In the genomic region with DNA sequence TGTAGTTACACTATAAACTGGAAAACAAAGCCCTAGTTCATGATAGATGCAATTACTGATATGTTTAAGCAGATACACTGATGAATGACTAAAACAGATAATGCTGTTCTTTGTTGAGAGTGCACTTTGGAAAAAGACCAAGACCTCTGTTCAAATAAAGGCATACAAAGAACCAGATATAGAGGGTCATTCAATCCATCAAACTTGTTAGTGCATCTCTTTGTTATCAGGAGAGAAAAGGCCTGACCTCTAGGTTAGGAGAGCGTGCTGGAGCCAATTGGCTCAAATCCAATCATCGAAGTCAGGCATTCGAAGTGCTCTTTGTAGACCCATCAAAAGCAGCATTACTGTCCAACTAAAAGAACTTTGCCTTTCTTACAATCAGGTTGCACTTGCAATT, we compare ENCODE assay signal across 29 cellular contexts.
DNase-seq lines count a peak whose midpoint lies in the region; ATAC-seq, FAIRE-seq and TF ChIP-seq lines count a peak whose summit lies in the region.
"Had no signal": no experiment of that assay in that cellular context is flagged by ENCODE, and none has a peak within 500 bp of the region (broad histone marks: within the 10 kb centered on the region; RNA-seq: fewer than 3 reads in every experiment).

No MANE protein-coding gene starts in this region.

- no peaks in the 10 kb centered on the region for H3K36me3 ChIP-seq in HepG2 (replicated peaks in 1 of 2; ENCODE audit: control insufficient read depth in 1 of 2, insufficient read depth in 2 of 2, low read length in 2 of 2)
- H3K36me3 ChIP-seq in right lobe of liver, result no peaks in the 10 kb centered on the region
- H3K36me3 ChIP-seq: adrenal gland, brain microvascular endothelial cell, spleen, uterus had no signal

- H3K9me3 ChIP-seq in HepG2 (ENCODE audit: low read length) (no peaks in the 10 kb centered on the region), right lobe of liver (no peaks in the 10 kb centered on the region)
- H3K9me3 ChIP-seq: adrenal gland, spleen, testis, uterus had no signal

- peak; percentile 75 for ATAC-seq in HepG2
- no peak for ATAC-seq in right lobe of liver
- ATAC-seq in activated T-helper 17 cell treated with anti-CD3 and anti-CD28 coated beads, Interleukin-2, amount 50 U/mL, for 72 hours (replicated peaks), result no peak
- ATAC-seq: left ventricle myocardium superior; naive thymus-derived CD8-positive, alpha-beta T cell; stimulated activated effector memory CD8-positive, alpha-beta T cell treated with anti-CD3 and anti-CD28 coated beads, Interleukin-12 subunit alpha, Interleukin-12 subunit beta, amount 100 ng/mL, for 72 hours had no signal

- intact Hi-C loops in HepG2 (cut with micrococcal nuclease; ENCODE audit: unreplicated experiment), result loop anchor here (2.0 kb wide), 1 partner anchor 843 kb away; the partner anchor contains the start of gene ZBTB11
- intact Hi-C loops in right lobe of liver (cut with DNase I), result no loop called here
- intact Hi-C loops in CD14-positive monocyte (cut with micrococcal nuclease), result no loop called here

- TF ChIP-seq POLR2A in HepG2 (IDR thresholded peaks at IDR 0.05; ENCODE audit: insufficient read depth in 1 of 2, low read depth in 2 of 2, low read length in 2 of 2), result no peak
- no peak for TF ChIP-seq POLR2A in right lobe of liver (IDR thresholded peaks at IDR 0.05)

- TF ChIP-seq CTCF in HepG2 (CRISPR knock-in tag; IDR thresholded peaks at IDR 0.05), result no peak
- TF ChIP-seq CTCF in right lobe of liver (IDR thresholded peaks at IDR 0.05), result no peak
- TF ChIP-seq CTCF in CD14-positive monocyte (IDR thresholded peaks at IDR 0.05), result no peak

- in situ Hi-C loops in HepG2 (cut with HindIII; ENCODE audit: extremely low pct_ligation_motif_present, low pct_unique_long_range_greater_than_20kb), result no loop called here

- H3K4me3 ChIP-seq in HepG2 (replicated peaks in 1 of 3; ENCODE audit: insufficient read depth in 1 of 3, low read depth in 2 of 3, low read length in 3 of 3) (no peak overlapping the region), right lobe of liver (no peak overlapping the region)
- H3K4me3 ChIP-seq: adrenal gland, spleen, testis, uterus had no signal

- peak overlapping the region; percentile 10; the same call in 1 of the 2 replicates for H3K4me2 ChIP-seq in HepG2 (ENCODE audit: low read depth, low read length)
- H3K4me2 ChIP-seq: KMS-11 had no signal

- peak in 1 of 2 experiments; percentile 41; a peak in 1 of 4 replicates for TF ChIP-seq EP300 in HepG2 (IDR thresholded peaks at IDR 0.05; ENCODE audit: low read depth in 2 of 2, low read length in 2 of 2)
- TF ChIP-seq EP300 in HepG2 (CRISPR knock-in tag; IDR thresholded peaks at IDR 0.05; ENCODE audit: borderline replicate concordance), result no peak

- H3K4me1 ChIP-seq in HepG2 (ENCODE audit: insufficient read depth, low read length) (peaks cover 19% of the 10 kb centered on the region), right lobe of liver (no peaks in the 10 kb centered on the region)
- H3K4me1 ChIP-seq: adrenal gland, spleen, testis, uterus had no signal

- no peaks in the 10 kb centered on the region for H3K4me1 Mint-ChIP-seq in activated T-helper 17 cell treated with anti-CD3 and anti-CD28 coated beads, Interleukin-2, amount 50 U/mL, for 72 hours
- no peaks in the 10 kb centered on the region for H3K4me1 Mint-ChIP-seq in CD14-positive monocyte
- H3K4me1 Mint-ChIP-seq: B cell; mesothelial cell of epicardium; naive thymus-derived CD8-positive, alpha-beta T cell; stimulated activated effector memory CD8-positive, alpha-beta T cell treated with anti-CD3 and anti-CD28 coated beads, Interleukin-12 subunit alpha, Interleukin-12 subunit beta, amount 100 ng/mL, for 72 hours had no signal

- H3K27me3 Mint-ChIP-seq in activated T-helper 17 cell treated with anti-CD3 and anti-CD28 coated beads, Interleukin-2, amount 50 U/mL, for 72 hours, result peaks cover 36% of the 10 kb centered on the region
- H3K27me3 Mint-ChIP-seq in CD14-positive monocyte (ENCODE audit: low read depth in 3 of 3), result peaks cover 3 to 21% (median 7%) of the 10 kb centered on the region in 3 donors

- CTCF ChIA-PET in HepG2 (lab: Yijun Ruan, JAX; ENCODE audit: low intra/inter-chr PET ratio, low total read pairs), result no interaction called here

- no peak overlapping the region for H3K27ac Mint-ChIP-seq in activated T-helper 17 cell treated with anti-CD3 and anti-CD28 coated beads, Interleukin-2, amount 50 U/mL, for 72 hours
- no peak overlapping the region for H3K27ac Mint-ChIP-seq in CD14-positive monocyte
- H3K27ac Mint-ChIP-seq: activated T-cell treated with anti-CD3 and anti-CD28 coated beads, Interleukin-2, amount 50 U/mL, for 24 hours; B cell; H9; mesothelial cell of epicardium; naive thymus-derived CD8-positive, alpha-beta T cell; stimulated activated effector memory CD8-positive, alpha-beta T cell treated with anti-CD3 and anti-CD28 coated beads, Interleukin-12 subunit alpha, Interleukin-12 subunit beta, amount 100 ng/mL, for 72 hours had no signal

- no TSS peak for BruUV-seq in HepG2 (replicated peaks; lab: Mats Ljungman, UMichigan)

- H4K20me1 ChIP-seq in HepG2 (ENCODE audit: insufficient read depth, low read length), result no peaks in the 10 kb centered on the region; the same call in 1 of the 2 replicates

- no peak for TF ChIP-seq RAD21 in HepG2 (CRISPR knock-in tag; IDR thresholded peaks at IDR 0.05)

- FAIRE-seq in HepG2 (lab: Jason Lieb, UNC), result no peak
- FAIRE-seq: A204.1, D721Med had no signal

- no peak overlapping the region for H2AFZ ChIP-seq in HepG2 (ENCODE audit: low read length)

- H3K9me3 Mint-ChIP-seq in activated T-helper 17 cell treated with anti-CD3 and anti-CD28 coated beads, Interleukin-2, amount 50 U/mL, for 72 hours, result no peaks in the 10 kb centered on the region
- H3K9me3 Mint-ChIP-seq in CD14-positive monocyte, result peaks cover 0 to 4% (median 0%) of the 10 kb centered on the region in 7 donors
- H3K9me3 Mint-ChIP-seq: activated T-cell treated with anti-CD3 and anti-CD28 coated beads, Interleukin-2, amount 50 U/mL, for 24 hours; H9; mesothelial cell of epicardium; naive thymus-derived CD8-positive, alpha-beta T cell; stimulated activated effector memory CD8-positive, alpha-beta T cell treated with anti-CD3 and anti-CD28 coated beads, Interleukin-12 subunit alpha, Interleukin-12 subunit beta, amount 100 ng/mL, for 72 hours had no signal

- WGBS in HepG2 (ENCODE audit: low lambda C conversion rate), result 0% methylated on average over 3 of the region's 3 CpGs
- 29% methylated on average over 2 of the region's 3 CpGs for WGBS in right lobe of liver (ENCODE audit: insufficient coverage, low coverage, low lambda C conversion rate, missing lambda C conversion rate)

- H3K27ac ChIP-seq in HepG2 (ENCODE audit: extremely low read length, insufficient read depth, low read length) (no peak overlapping the region), right lobe of liver (no peak overlapping the region)
- H3K27ac ChIP-seq: adrenal gland, brain microvascular endothelial cell, epithelial cell of prostate, KMS-11, spleen, testis, uterus had no signal

- peak; percentile 78 for DNase-seq in HepG2 (ENCODE audit: low spot score)
- DNase-seq in right lobe of liver, result no peak
- DNase-seq in NCI-H345 (lab: John Stamatoyannopoulos, UW), result peak; percentile 64
- DNase-seq in dermis microvascular lymphatic vessel endothelial cell (ENCODE audit: low read depth in 2 of 2), result peak; percentile 49 to 51
- DNase-seq in superior temporal gyrus (ENCODE audit: extremely low spot score), result peak; percentile 83
- no peak for DNase-seq in CD14-positive monocyte (ENCODE audit: low spot score)
- DNase-seq in SKM-1 (lab: John Stamatoyannopoulos, UW; ENCODE audit: unreplicated experiment), result no peak
- DNase-seq: activated naive CD4-positive, alpha-beta T cell; activated T-cell treated with anti-CD3 and anti-CD28 coated beads, Interleukin-2, amount 50 U/mL, for 24 hours; adrenal gland; brain microvascular endothelial cell; H9; left ventricle myocardium superior; naive thymus-derived CD8-positive, alpha-beta T cell; NCI-H2171 treated with DMSO at 0.1 percent for 48 hours; NK-92 treated with Interleukin-12 subunit alpha and Interleukin-12 subunit beta, amount 100 ng/mL, for 24 hours; SHP77 treated with DMSO at 0.1 percent for 48 hours; spleen; stimulated activated CD4-positive, alpha-beta T cell treated with anti-CD3 and anti-CD28 coated beads, Interleukin-2, amount 100 ng/mL, for 48 hours; testis; uterus had no signal

- H3K4me3 Mint-ChIP-seq in activated T-helper 17 cell treated with anti-CD3 and anti-CD28 coated beads, Interleukin-2, amount 50 U/mL, for 72 hours, result no peak overlapping the region
- H3K4me3 Mint-ChIP-seq in CD14-positive monocyte, result no peak overlapping the region
- H3K4me3 Mint-ChIP-seq: activated T-cell treated with anti-CD3 and anti-CD28 coated beads, Interleukin-2, amount 50 U/mL, for 24 hours; B cell; H9; mesothelial cell of epicardium; naive thymus-derived CD8-positive, alpha-beta T cell; stimulated activated effector memory CD8-positive, alpha-beta T cell treated with anti-CD3 and anti-CD28 coated beads, Interleukin-12 subunit alpha, Interleukin-12 subunit beta, amount 100 ng/mL, for 72 hours had no signal

- H3K9ac ChIP-seq in HepG2 (ENCODE audit: insufficient read depth, low read depth, low read length), result no peak overlapping the region
- H3K9ac ChIP-seq: KMS-11 had no signal

- H3K36me3 Mint-ChIP-seq in activated T-helper 17 cell treated with anti-CD3 and anti-CD28 coated beads, Interleukin-2, amount 50 U/mL, for 72 hours (ENCODE audit: low read depth), result no peaks in the 10 kb centered on the region
- no peaks in the 10 kb centered on the region for H3K36me3 Mint-ChIP-seq in CD14-positive monocyte
- H3K36me3 Mint-ChIP-seq: mesothelial cell of epicardium; naive thymus-derived CD8-positive, alpha-beta T cell; stimulated activated effector memory CD8-positive, alpha-beta T cell treated with anti-CD3 and anti-CD28 coated beads, Interleukin-12 subunit alpha, Interleukin-12 subunit beta, amount 100 ng/mL, for 72 hours had no signal

- POLR2A ChIA-PET in HepG2 (lab: Yijun Ruan, JAX), result no interaction called here

- H3K79me2 ChIP-seq in HepG2 (ENCODE audit: insufficient read depth, low read length), result no peaks in the 10 kb centered on the region

- H3K27me3 ChIP-seq in HepG2 (ENCODE audit: control insufficient read depth in 1 of 2, insufficient read depth in 2 of 2, low read length in 2 of 2) (peaks cover 0 to 12% of the 10 kb centered on the region in 2 experiments; a peak in 2 of 5 replicates), right lobe of liver (no peaks in the 10 kb centered on the region)
- H3K27me3 ChIP-seq: adrenal gland, brain microvascular endothelial cell, spleen, testis, uterus had no signal

Comparison
In these comparisons a context has a peak if more than half of its experiments do, and no peak if none do; other contexts are left out.
1. DNase-seq: peak in HepG2 (single experiment), NCI-H345 (single experiment), dermis microvascular lymphatic vessel endothelial cell (2 of 2) and superior temporal gyrus (single experiment); none in right lobe of liver (0 of 3), CD14-positive monocyte (single experiment) and SKM-1 (single experiment).